1 cellular context compared by ENCODE assay signal in the genomic region with DNA sequence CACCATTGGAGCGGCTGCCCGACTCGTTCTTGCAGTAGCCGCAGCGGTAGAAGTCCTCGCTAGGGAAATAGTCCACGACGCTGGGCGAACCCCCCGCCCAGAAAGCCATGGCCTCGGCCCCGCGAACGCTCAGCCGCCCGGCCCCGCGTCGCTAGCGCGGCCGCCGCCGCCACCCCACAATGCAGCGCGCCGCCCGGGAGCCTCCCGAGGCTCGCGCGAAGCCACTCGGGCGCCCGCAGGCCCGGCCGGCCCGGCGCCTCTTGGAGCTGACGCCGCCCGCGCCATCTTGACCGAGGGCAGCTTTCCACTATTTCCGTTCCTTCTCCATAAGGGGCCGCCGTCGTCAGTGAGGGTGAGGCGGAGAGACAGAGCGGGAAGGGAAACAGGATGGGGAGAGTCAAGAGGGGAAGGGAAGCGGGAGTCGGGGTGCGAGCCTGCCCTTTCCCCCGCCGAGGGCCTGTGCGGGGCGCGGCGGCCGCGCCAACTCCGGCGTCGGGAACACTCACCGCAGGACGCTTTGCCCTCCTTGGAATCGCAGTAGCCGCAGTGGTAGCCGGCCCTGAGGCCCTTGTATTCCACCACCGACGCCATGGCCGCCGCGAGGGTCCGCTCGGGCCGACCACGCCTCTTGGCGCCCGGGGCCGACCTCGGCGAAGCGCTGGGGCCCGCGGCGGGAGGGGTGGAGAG.
TF ChIP-seq lines count a peak whose summit lies in the region.

A gene (minus strand): TSS at position 191 of the 687 bp plus-strand sequence. CDS start 82 bp downstream, at position 109.

TF ChIP-seq in WTC11, 78 proteins besides CTCF, POLR2A, EP300 and RAD21 (continued from another document):
- TF ChIP-seq, protein P1, sequence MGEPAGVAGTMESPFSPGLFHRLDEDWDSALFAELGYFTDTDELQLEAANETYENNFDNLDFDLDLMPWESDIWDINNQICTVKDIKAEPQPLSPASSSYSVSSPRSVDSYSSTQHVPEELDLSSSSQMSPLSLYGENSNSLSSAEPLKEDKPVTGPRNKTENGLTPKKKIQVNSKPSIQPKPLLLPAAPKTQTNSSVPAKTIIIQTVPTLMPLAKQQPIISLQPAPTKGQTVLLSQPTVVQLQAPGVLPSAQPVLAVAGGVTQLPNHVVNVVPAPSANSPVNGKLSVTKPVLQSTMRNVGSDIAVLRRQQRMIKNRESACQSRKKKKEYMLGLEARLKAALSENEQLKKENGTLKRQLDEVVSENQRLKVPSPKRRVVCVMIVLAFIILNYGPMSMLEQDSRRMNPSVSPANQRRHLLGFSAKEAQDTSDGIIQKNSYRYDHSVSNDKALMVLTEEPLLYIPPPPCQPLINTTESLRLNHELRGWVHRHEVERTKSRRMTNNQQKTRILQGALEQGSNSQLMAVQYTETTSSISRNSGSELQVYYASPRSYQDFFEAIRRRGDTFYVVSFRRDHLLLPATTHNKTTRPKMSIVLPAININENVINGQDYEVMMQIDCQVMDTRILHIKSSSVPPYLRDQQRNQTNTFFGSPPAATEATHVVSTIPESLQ (CRISPR knock-in tag; IDR thresholded peaks at IDR 0.05) = no peak
- TF ChIP-seq, protein P2, sequence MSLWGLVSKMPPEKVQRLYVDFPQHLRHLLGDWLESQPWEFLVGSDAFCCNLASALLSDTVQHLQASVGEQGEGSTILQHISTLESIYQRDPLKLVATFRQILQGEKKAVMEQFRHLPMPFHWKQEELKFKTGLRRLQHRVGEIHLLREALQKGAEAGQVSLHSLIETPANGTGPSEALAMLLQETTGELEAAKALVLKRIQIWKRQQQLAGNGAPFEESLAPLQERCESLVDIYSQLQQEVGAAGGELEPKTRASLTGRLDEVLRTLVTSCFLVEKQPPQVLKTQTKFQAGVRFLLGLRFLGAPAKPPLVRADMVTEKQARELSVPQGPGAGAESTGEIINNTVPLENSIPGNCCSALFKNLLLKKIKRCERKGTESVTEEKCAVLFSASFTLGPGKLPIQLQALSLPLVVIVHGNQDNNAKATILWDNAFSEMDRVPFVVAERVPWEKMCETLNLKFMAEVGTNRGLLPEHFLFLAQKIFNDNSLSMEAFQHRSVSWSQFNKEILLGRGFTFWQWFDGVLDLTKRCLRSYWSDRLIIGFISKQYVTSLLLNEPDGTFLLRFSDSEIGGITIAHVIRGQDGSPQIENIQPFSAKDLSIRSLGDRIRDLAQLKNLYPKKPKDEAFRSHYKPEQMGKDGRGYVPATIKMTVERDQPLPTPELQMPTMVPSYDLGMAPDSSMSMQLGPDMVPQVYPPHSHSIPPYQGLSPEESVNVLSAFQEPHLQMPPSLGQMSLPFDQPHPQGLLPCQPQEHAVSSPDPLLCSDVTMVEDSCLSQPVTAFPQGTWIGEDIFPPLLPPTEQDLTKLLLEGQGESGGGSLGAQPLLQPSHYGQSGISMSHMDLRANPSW (CRISPR knock-in tag; conservative IDR thresholded peaks at IDR 0.05; ENCODE audit: low read depth) = peak; percentile 29; the same call in 1 of the 2 replicates
- TF ChIP-seq PRRX2 (CRISPR knock-in tag; IDR thresholded peaks at IDR 0.05) = no peak
- peak; percentile 33; the same call in 1 of the 2 replicates for TF ChIP-seq ETV6 (CRISPR knock-in tag; IDR thresholded peaks at IDR 0.05)
- TF ChIP-seq, protein P3, sequence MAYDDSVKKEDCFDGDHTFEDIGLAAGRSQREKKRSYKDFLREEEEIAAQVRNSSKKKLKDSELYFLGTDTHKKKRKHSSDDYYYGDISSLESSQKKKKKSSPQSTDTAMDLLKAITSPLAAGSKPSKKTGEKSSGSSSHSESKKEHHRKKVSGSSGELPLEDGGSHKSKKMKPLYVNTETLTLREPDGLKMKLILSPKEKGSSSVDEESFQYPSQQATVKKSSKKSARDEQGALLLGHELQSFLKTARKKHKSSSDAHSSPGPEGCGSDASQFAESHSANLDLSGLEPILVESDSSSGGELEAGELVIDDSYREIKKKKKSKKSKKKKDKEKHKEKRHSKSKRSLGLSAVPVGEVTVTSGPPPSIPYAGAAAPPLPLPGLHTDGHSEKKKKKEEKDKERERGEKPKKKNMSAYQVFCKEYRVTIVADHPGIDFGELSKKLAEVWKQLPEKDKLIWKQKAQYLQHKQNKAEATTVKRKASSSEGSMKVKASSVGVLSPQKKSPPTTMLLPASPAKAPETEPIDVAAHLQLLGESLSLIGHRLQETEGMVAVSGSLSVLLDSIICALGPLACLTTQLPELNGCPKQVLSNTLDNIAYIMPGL (CRISPR knock-in tag; IDR thresholded peaks at IDR 0.05) = peak; percentile 55; the same call in 1 of the 2 replicates
- TF ChIP-seq, protein P4, sequence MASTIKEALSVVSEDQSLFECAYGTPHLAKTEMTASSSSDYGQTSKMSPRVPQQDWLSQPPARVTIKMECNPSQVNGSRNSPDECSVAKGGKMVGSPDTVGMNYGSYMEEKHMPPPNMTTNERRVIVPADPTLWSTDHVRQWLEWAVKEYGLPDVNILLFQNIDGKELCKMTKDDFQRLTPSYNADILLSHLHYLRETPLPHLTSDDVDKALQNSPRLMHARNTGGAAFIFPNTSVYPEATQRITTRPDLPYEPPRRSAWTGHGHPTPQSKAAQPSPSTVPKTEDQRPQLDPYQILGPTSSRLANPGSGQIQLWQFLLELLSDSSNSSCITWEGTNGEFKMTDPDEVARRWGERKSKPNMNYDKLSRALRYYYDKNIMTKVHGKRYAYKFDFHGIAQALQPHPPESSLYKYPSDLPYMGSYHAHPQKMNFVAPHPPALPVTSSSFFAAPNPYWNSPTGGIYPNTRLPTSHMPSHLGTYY (CRISPR knock-in tag; IDR thresholded peaks at IDR 0.05) = 0 out of 2 replicates have a peak, but pooled peaks have one; percentile 60
- TF ChIP-seq, protein P5, sequence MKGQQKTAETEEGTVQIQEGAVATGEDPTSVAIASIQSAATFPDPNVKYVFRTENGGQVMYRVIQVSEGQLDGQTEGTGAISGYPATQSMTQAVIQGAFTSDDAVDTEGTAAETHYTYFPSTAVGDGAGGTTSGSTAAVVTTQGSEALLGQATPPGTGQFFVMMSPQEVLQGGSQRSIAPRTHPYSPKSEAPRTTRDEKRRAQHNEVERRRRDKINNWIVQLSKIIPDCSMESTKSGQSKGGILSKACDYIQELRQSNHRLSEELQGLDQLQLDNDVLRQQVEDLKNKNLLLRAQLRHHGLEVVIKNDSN (CRISPR knock-in tag; IDR thresholded peaks at IDR 0.05) = no peak
- TF ChIP-seq, protein P6, sequence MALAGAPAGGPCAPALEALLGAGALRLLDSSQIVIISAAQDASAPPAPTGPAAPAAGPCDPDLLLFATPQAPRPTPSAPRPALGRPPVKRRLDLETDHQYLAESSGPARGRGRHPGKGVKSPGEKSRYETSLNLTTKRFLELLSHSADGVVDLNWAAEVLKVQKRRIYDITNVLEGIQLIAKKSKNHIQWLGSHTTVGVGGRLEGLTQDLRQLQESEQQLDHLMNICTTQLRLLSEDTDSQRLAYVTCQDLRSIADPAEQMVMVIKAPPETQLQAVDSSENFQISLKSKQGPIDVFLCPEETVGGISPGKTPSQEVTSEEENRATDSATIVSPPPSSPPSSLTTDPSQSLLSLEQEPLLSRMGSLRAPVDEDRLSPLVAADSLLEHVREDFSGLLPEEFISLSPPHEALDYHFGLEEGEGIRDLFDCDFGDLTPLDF (CRISPR knock-in tag; IDR thresholded peaks at IDR 0.05) = no peak
- TF ChIP-seq, protein P7, sequence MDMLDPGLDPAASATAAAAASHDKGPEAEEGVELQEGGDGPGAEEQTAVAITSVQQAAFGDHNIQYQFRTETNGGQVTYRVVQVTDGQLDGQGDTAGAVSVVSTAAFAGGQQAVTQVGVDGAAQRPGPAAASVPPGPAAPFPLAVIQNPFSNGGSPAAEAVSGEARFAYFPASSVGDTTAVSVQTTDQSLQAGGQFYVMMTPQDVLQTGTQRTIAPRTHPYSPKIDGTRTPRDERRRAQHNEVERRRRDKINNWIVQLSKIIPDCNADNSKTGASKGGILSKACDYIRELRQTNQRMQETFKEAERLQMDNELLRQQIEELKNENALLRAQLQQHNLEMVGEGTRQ (CRISPR knock-in tag; IDR thresholded peaks at IDR 0.05) = 0 out of 2 replicates have a peak, but pooled peaks have one; percentile 15
- TF ChIP-seq TP53 (CRISPR knock-in tag; IDR thresholded peaks at IDR 0.05) = 0 out of 2 replicates have a peak, but pooled peaks have one; percentile 32
- TF ChIP-seq GTF2I (CRISPR knock-in tag; conservative IDR thresholded peaks at IDR 0.05) = no peak
- TF ChIP-seq, protein P8, sequence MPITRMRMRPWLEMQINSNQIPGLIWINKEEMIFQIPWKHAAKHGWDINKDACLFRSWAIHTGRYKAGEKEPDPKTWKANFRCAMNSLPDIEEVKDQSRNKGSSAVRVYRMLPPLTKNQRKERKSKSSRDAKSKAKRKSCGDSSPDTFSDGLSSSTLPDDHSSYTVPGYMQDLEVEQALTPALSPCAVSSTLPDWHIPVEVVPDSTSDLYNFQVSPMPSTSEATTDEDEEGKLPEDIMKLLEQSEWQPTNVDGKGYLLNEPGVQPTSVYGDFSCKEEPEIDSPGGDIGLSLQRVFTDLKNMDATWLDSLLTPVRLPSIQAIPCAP (CRISPR knock-in tag; IDR thresholded peaks at IDR 0.05) = no peak
- TF ChIP-seq ZNF317 (CRISPR knock-in tag; IDR thresholded peaks at IDR 0.05; ENCODE audit: borderline replicate concordance, low read depth) = 0 out of 2 replicates have a peak, but pooled peaks have one; percentile 13
- TF ChIP-seq ZBTB21 (CRISPR knock-in tag; IDR thresholded peaks at IDR 0.05; ENCODE audit: borderline replicate concordance) = no peak; the same call in 1 of the 2 replicates
- TF ChIP-seq SMAD4 (CRISPR knock-in tag; IDR thresholded peaks at IDR 0.05) = 0 out of 2 replicates have a peak, but pooled peaks have one; percentile 37
- TF ChIP-seq ZNF423 (CRISPR knock-in tag; IDR thresholded peaks at IDR 0.05) = no peak
- TF ChIP-seq GABPB1 (CRISPR knock-in tag; IDR thresholded peaks at IDR 0.05) = no peak
- TF ChIP-seq ESRRA (CRISPR knock-in tag; IDR thresholded peaks at IDR 0.05; ENCODE audit: borderline replicate concordance) = peak; percentile 61; the same call in 1 of the 2 replicates
- TF ChIP-seq, protein P9, sequence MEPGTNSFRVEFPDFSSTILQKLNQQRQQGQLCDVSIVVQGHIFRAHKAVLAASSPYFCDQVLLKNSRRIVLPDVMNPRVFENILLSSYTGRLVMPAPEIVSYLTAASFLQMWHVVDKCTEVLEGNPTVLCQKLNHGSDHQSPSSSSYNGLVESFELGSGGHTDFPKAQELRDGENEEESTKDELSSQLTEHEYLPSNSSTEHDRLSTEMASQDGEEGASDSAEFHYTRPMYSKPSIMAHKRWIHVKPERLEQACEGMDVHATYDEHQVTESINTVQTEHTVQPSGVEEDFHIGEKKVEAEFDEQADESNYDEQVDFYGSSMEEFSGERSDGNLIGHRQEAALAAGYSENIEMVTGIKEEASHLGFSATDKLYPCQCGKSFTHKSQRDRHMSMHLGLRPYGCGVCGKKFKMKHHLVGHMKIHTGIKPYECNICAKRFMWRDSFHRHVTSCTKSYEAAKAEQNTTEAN (CRISPR knock-in tag; IDR thresholded peaks at IDR 0.05) = 0 out of 2 replicates have a peak, but pooled peaks have one; percentile 37
- TF ChIP-seq, protein P10, sequence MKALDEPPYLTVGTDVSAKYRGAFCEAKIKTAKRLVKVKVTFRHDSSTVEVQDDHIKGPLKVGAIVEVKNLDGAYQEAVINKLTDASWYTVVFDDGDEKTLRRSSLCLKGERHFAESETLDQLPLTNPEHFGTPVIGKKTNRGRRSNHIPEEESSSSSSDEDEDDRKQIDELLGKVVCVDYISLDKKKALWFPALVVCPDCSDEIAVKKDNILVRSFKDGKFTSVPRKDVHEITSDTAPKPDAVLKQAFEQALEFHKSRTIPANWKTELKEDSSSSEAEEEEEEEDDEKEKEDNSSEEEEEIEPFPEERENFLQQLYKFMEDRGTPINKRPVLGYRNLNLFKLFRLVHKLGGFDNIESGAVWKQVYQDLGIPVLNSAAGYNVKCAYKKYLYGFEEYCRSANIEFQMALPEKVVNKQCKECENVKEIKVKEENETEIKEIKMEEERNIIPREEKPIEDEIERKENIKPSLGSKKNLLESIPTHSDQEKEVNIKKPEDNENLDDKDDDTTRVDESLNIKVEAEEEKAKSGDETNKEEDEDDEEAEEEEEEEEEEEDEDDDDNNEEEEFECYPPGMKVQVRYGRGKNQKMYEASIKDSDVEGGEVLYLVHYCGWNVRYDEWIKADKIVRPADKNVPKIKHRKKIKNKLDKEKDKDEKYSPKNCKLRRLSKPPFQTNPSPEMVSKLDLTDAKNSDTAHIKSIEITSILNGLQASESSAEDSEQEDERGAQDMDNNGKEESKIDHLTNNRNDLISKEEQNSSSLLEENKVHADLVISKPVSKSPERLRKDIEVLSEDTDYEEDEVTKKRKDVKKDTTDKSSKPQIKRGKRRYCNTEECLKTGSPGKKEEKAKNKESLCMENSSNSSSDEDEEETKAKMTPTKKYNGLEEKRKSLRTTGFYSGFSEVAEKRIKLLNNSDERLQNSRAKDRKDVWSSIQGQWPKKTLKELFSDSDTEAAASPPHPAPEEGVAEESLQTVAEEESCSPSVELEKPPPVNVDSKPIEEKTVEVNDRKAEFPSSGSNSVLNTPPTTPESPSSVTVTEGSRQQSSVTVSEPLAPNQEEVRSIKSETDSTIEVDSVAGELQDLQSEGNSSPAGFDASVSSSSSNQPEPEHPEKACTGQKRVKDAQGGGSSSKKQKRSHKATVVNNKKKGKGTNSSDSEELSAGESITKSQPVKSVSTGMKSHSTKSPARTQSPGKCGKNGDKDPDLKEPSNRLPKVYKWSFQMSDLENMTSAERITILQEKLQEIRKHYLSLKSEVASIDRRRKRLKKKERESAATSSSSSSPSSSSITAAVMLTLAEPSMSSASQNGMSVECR (CRISPR knock-in tag; IDR thresholded peaks at IDR 0.05; ENCODE audit: borderline replicate concordance) = peak; percentile 53; the same call in 1 of the 2 replicates
- no peak for TF ChIP-seq IRF2 (CRISPR knock-in tag; IDR thresholded peaks at IDR 0.05; ENCODE audit: borderline replicate concordance, low read depth)
- no peak for TF ChIP-seq SMAD3 (CRISPR knock-in tag; IDR thresholded peaks at IDR 0.05; ENCODE audit: borderline replicate concordance)
- TF ChIP-seq FOXP1 (CRISPR knock-in tag; IDR thresholded peaks at IDR 0.05; ENCODE audit: borderline replicate concordance) = no peak
- TF ChIP-seq SP1 (CRISPR knock-in tag; conservative IDR thresholded peaks at IDR 0.05) = peak; percentile 78
- no peak for TF ChIP-seq ZNF396 (CRISPR knock-in tag; IDR thresholded peaks at IDR 0.05; ENCODE audit: borderline replicate concordance)
- TF ChIP-seq, protein P11, sequence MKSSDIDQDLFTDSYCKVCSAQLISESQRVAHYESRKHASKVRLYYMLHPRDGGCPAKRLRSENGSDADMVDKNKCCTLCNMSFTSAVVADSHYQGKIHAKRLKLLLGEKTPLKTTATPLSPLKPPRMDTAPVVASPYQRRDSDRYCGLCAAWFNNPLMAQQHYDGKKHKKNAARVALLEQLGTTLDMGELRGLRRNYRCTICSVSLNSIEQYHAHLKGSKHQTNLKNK (CRISPR knock-in tag; IDR thresholded peaks at IDR 0.05) = 0 out of 2 replicates have a peak, but pooled peaks have one; percentile 1
- TF ChIP-seq ZNF232 (CRISPR knock-in tag; IDR thresholded peaks at IDR 0.05) = peak; percentile 50; the same call in 1 of the 2 replicates
- peak; percentile 34 for TF ChIP-seq FOXK1 (CRISPR knock-in tag; IDR thresholded peaks at IDR 0.05)
